ENCODE assay signal across 19 cellular contexts in the genomic region with DNA sequence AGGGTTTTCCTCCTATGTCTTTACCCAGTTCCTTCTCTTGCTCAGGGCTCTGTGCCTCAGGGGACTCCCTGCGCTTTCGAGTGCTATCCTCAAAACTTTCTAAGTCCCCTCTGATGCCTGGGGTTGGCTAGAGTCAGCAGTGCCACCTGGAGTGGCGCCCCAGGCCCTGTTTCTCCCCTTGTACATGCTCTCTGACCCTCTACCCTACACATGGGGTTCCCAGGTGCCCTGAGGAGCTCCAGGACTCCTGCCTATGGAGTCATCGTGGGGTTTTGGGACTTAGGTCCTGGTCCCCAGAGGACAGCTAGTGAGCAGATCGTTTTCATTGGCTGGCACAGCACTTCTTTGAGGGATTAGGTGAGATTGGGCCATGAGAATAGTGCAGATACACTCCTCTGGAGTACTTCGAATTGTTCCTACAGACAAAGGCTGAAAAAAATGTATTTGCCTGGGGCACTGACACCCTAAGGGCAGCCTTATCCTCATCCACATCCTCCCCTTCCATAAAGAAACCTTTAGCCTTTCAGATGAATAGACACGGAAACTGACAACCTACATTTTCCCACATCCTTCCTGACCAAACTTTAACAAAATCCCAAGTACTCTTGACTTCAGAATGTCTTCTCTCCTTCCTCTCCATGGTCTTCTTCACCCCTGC. TPM values are rescaled to one million over a fixed set of nuclear protein-coding genes. Genes with fewer than 3 reads are reported as not detected.
DNase-seq lines count a peak whose midpoint lies in the region; ATAC-seq and TF ChIP-seq lines count a peak whose summit lies in the region.
"Had no signal": no experiment of that assay in that cellular context is flagged by ENCODE, and none has a peak within 500 bp of the region (broad histone marks: within the 10 kb centered on the region; RNA-seq: fewer than 3 reads in every experiment).

No MANE protein-coding gene starts in this region.

- H3K27me3 ChIP-seq in RWPE2 (ENCODE audit: insufficient read depth, poor library complexity, severe bottlenecking) = no peaks in the 10 kb centered on the region
- no peaks in the 10 kb centered on the region for H3K27me3 ChIP-seq in hepatocyte
- H3K27me3 ChIP-seq in spleen (replicated peaks in 1 of 7) = peaks cover 0 to 20% (median 10%) of the 10 kb centered on the region in 7 donors
- H3K27me3 ChIP-seq in naive thymus-derived CD4-positive, alpha-beta T cell (ENCODE audit: control insufficient read depth in 2 of 2, insufficient read depth in 2 of 2, low read length in 2 of 2) = no peaks in the 10 kb centered on the region
- H3K27me3 ChIP-seq: upper lobe of left lung had no signal

- H3K4me3 ChIP-seq in RWPE2 (ENCODE audit: severe bottlenecking) (no peak overlapping the region), hepatocyte (no peak overlapping the region), spleen (no peak overlapping the region)
- no peak overlapping the region for H3K4me3 ChIP-seq in naive thymus-derived CD4-positive, alpha-beta T cell (ENCODE audit: low read length)
- H3K4me3 ChIP-seq: SK-N-MC, upper lobe of left lung had no signal

- TF ChIP-seq CTCF in RWPE2 (IDR thresholded peaks at IDR 0.05; ENCODE audit: poor library complexity, severe bottlenecking) (no peak), hepatocyte (IDR thresholded peaks at IDR 0.05; ENCODE audit: poor library complexity) (no peak), spleen (IDR thresholded peaks at IDR 0.05 in 8 of 11, conservative IDR thresholded peaks at IDR 0.05 in 3 of 11) (no peak)

- no peak overlapping the region for H3K4me3 Mint-ChIP-seq in naive thymus-derived CD4-positive, alpha-beta T cell
- H3K4me3 Mint-ChIP-seq: activated CD4-positive, alpha-beta T cell treated with anti-CD3 and anti-CD28 coated beads, Interleukin-2, amount 10 ng/mL, durations not matched to agents 7 days and 5 days; CD4-positive, alpha-beta T cell; stimulated activated naive B cell treated with anti-CD40 and anti-IgM and Interleukin-4, amounts not matched to agents 10 μg/mL and 1 μg/mL and 100 μg/mL, for 72 hours had no signal

- 86% methylated on average over 7 of the region's 7 CpGs for WGBS in hepatocyte (ENCODE audit: low lambda C conversion rate, missing lambda C conversion rate)
- WGBS in spleen, 5 donors = 71 to 86% (median 78%) methylated on average over 7 of the region's 7 CpGs

- no peaks in the 10 kb centered on the region for H3K9me3 ChIP-seq in RWPE2 (ENCODE audit: severe bottlenecking)
- no peaks in the 10 kb centered on the region for H3K9me3 ChIP-seq in hepatocyte (ENCODE audit: low read depth)
- no peaks in the 10 kb centered on the region for H3K9me3 ChIP-seq in spleen
- H3K9me3 ChIP-seq in naive thymus-derived CD4-positive, alpha-beta T cell (ENCODE audit: control insufficient read depth in 2 of 3, low read length in 3 of 3) = no peaks in the 10 kb centered on the region
- H3K9me3 ChIP-seq: upper lobe of left lung had no signal

- DNase-seq in NCI-H1417 (lab: John Stamatoyannopoulos, UW) (peak in 2 of 3 experiments; percentile 40 to 52), NCI-H1417 treated with DMSO at 0.1 percent for 48 hours (lab: John Stamatoyannopoulos, UW) (no peak), RWPE2 (ENCODE audit: low spot score) (peak; percentile 16), hepatocyte (ENCODE audit: low spot score) (no peak), spleen (peak; percentile 46), ACHN (no peak)
- DNase-seq in naive thymus-derived CD4-positive, alpha-beta T cell = no peak
- DNase-seq: activated CD4-positive, alpha-beta T cell treated with anti-CD3 and anti-CD28 coated beads, Interleukin-2, amount 10 ng/mL, durations not matched to agents 7 days and 5 days; activated naive CD4-positive, alpha-beta T cell treated with Interleukin-2 at 50 U/mL for 16 hours; CD4-positive, alpha-beta T cell; DND-41; NCI-H1694; NCI-H446; stimulated activated naive B cell treated with anti-CD40 and anti-IgM and Interleukin-4, amounts not matched to agents 10 μg/mL and 1 μg/mL and 100 μg/mL, for 72 hours; upper lobe of left lung had no signal

- no peak overlapping the region for H3K4me2 ChIP-seq in hepatocyte

- no peaks in the 10 kb centered on the region for H3K79me2 ChIP-seq in hepatocyte

- H3K27ac Mint-ChIP-seq in naive thymus-derived CD4-positive, alpha-beta T cell = no peak overlapping the region
- H3K27ac Mint-ChIP-seq: activated CD4-positive, alpha-beta T cell treated with anti-CD3 and anti-CD28 coated beads, Interleukin-2, amount 10 ng/mL, durations not matched to agents 7 days and 5 days; CD4-positive, alpha-beta T cell; stimulated activated naive B cell treated with anti-CD40 and anti-IgM and Interleukin-4, amounts not matched to agents 10 μg/mL and 1 μg/mL and 100 μg/mL, for 72 hours had no signal

- H3K9me2 ChIP-seq in hepatocyte (replicated peaks; ENCODE audit: insufficient read depth) = no peaks in the 10 kb centered on the region

- intact Hi-C loops in spleen (cut with DNase I; ENCODE audit: low total_unique reads) = no loop called here
- intact Hi-C loops in naive thymus-derived CD4-positive, alpha-beta T cell (cut with micrococcal nuclease) = no loop called here

- in situ Hi-C loops in ACHN (cut with HindIII; ENCODE audit: low pct_ligation_motif_present, low pct_unique_long_range_greater_than_20kb, low sequenced_read_pairs) = no loop called here

- H3K36me3 Mint-ChIP-seq in naive thymus-derived CD4-positive, alpha-beta T cell = no peaks in the 10 kb centered on the region
- H3K36me3 Mint-ChIP-seq: stimulated activated naive B cell treated with anti-CD40 and anti-IgM and Interleukin-4, amounts not matched to agents 10 μg/mL and 1 μg/mL and 100 μg/mL, for 72 hours had no signal

- peaks cover 27% of the 10 kb centered on the region for H3K4me1 ChIP-seq in RWPE2 (ENCODE audit: insufficient read depth, poor library complexity, severe bottlenecking)
- H3K4me1 ChIP-seq in hepatocyte (ENCODE audit: insufficient read depth) = peaks cover 9% of the 10 kb centered on the region
- no peaks in the 10 kb centered on the region for H3K4me1 ChIP-seq in spleen
- no peaks in the 10 kb centered on the region for H3K4me1 ChIP-seq in naive thymus-derived CD4-positive, alpha-beta T cell (ENCODE audit: control insufficient read depth in 2 of 2, insufficient read depth in 2 of 2, low read length in 2 of 2)
- H3K4me1 ChIP-seq: upper lobe of left lung had no signal

- H3K36me3 ChIP-seq in RWPE2 (ENCODE audit: low read depth) (no peaks in the 10 kb centered on the region), hepatocyte (replicated peaks; ENCODE audit: insufficient read depth, low read depth) (no peaks in the 10 kb centered on the region), spleen (no peaks in the 10 kb centered on the region)
- H3K36me3 ChIP-seq in naive thymus-derived CD4-positive, alpha-beta T cell (ENCODE audit: control insufficient read depth in 2 of 3, insufficient read depth in 3 of 3, low read length in 3 of 3) = no peaks in the 10 kb centered on the region
- H3K36me3 ChIP-seq: upper lobe of left lung had no signal

- H4K20me1 ChIP-seq in hepatocyte (ENCODE audit: insufficient read depth, poor library complexity, severe bottlenecking) = no peaks in the 10 kb centered on the region

- peaks cover 4 to 27% (median 7%) of the 10 kb centered on the region in 5 donors for H3K27me3 Mint-ChIP-seq in naive thymus-derived CD4-positive, alpha-beta T cell

- peaks cover 0 to 7% (median 0%) of the 10 kb centered on the region in 7 donors for H3K4me1 Mint-ChIP-seq in naive thymus-derived CD4-positive, alpha-beta T cell

- CTCF ChIA-PET in naive thymus-derived CD4-positive, alpha-beta T cell (lab: Charles Lee) = interaction anchor here (0.7 kb wide), 1 partner anchor 10 kb away, joined by 3 read pairs; no protein-coding TSS in a partner anchor

- H3K9me3 Mint-ChIP-seq in naive thymus-derived CD4-positive, alpha-beta T cell = no peaks in the 10 kb centered on the region
- H3K9me3 Mint-ChIP-seq: activated CD4-positive, alpha-beta T cell treated with anti-CD3 and anti-CD28 coated beads, Interleukin-2, amount 10 ng/mL, durations not matched to agents 7 days and 5 days; CD4-positive, alpha-beta T cell; stimulated activated naive B cell treated with anti-CD40 and anti-IgM and Interleukin-4, amounts not matched to agents 10 μg/mL and 1 μg/mL and 100 μg/mL, for 72 hours had no signal

- no peak for ATAC-seq in RWPE2 (ENCODE audit: low read depth)
- ATAC-seq in naive thymus-derived CD4-positive, alpha-beta T cell = no peak
- ATAC-seq in GM18909 (IDR thresholded peaks at IDR 0.05; ENCODE audit: poor library complexity, unreplicated experiment) = no peak
- ATAC-seq: stimulated activated naive B cell treated with anti-CD40 and anti-IgM and Interleukin-4, amounts not matched to agents 10 μg/mL and 1 μg/mL and 100 μg/mL, for 72 hours had no signal

- no peak for TF ChIP-seq POLR2A in spleen (IDR thresholded peaks at IDR 0.05)

- H2AFZ ChIP-seq in hepatocyte = no peak overlapping the region

- POLR2A ChIA-PET in naive thymus-derived CD4-positive, alpha-beta T cell (lab: Charles Lee) = no interaction called here

- H3K27ac ChIP-seq in RWPE2 (ENCODE audit: poor library complexity, severe bottlenecking) (peak overlapping the region; percentile 73), hepatocyte (peak overlapping the region; percentile 80), spleen (no peak overlapping the region)
- no peak overlapping the region for H3K27ac ChIP-seq in naive thymus-derived CD4-positive, alpha-beta T cell (ENCODE audit: low read depth, low read length)
- H3K27ac ChIP-seq: 22Rv1, dorsolateral prefrontal cortex, SK-N-MC, upper lobe of left lung had no signal

RNA-seq across cellular contexts. Expression of a gene that starts 41.5 kb away (rescaled TPM):
- total RNA-seq in hepatocyte (0.32 and 0.80 TPM in 2 replicates), spleen (10 to 100 TPM in 3 of 7 donors, 1 to 10 TPM in 4; 1.9 to 24.5 (median 8.6) TPM)
- polyA plus RNA-seq in hepatocyte (1.1 and 1.5 TPM in 2 replicates), spleen (1 to 10 TPM in 2 of 3 donors, under 1 TPM in 1; 0.61 to 3.3 (median 2.0) TPM)
- 1 to 10 TPM in 1 of 5 experiments, under 1 TPM in 3, not detected in 1; 0.16 to 5.8 (median 0.67) TPM for total RNA-seq in naive thymus-derived CD4-positive, alpha-beta T cell
- under 1 TPM; 0.22 to 0.29 TPM for polyA plus RNA-seq in naive thymus-derived CD4-positive, alpha-beta T cell
- total RNA-seq: activated CD4-positive, alpha-beta T cell treated with anti-CD3 and anti-CD28 coated beads, Interleukin-2, amount 10 ng/mL, durations not matched to agents 7 days and 5 days had no signal

Comparison
In these comparisons a context has a peak if more than half of its experiments do, and no peak if none do; other contexts are left out.
1. DNase-seq: peak in NCI-H1417 (2 of 3), RWPE2 (single experiment) and spleen (single experiment); none in NCI-H1417 treated with DMSO at 0.1 percent for 48 hours (single experiment), hepatocyte (single experiment), naive thymus-derived CD4-positive, alpha-beta T cell (0 of 9) and ACHN (single experiment).
2. H3K27ac ChIP-seq: peak in RWPE2 (single experiment) and hepatocyte (single experiment); none in spleen (0 of 8) and naive thymus-derived CD4-positive, alpha-beta T cell (single experiment).